In the genomic region with DNA sequence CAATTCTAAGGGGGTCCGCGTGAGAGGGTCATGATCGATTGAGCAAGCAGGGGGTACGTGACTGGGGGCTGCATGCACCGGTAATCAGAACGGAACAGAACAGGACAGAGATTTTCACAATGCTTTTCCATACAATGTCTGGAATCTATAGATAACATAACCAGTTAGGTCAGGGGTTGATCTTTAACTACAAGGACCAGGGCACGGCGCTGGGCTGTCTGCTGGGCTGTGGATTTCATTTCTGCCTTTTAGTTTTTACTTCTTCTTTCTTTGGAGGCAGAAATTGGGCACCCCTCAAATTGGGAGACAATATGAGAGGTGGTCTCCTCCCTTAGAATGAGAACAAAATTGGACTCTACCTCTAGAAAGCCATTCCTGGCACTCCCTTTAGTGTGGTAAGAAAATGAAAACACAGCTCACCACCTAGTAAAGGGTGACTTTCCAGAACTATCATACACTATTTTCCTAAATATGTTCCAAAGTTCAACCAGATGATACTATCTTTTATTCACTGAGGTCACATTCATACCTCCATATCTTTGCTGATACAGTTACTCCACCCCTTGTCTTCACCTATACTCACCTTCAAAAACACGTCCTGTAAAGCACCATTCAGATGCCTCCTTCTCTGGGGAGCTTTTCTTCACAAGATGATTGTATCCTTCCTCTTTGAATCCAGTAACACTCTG, we compare ENCODE assay signal across 1 cellular context.
TF ChIP-seq lines count a peak whose summit lies in the region.

No MANE protein-coding gene starts in this region.

TF ChIP-seq in GM23338, 12 proteins besides CTCF, POLR2A, EP300 and RAD21 (continued from another document):
- no peak for TF ChIP-seq EZH2 (IDR thresholded peaks at IDR 0.05; ENCODE audit: low read depth, unreplicated experiment)
TF ChIP-seq in GM23338: peak in this region for 0.
